16 cellular contexts compared by ENCODE assay signal in the genomic region with DNA sequence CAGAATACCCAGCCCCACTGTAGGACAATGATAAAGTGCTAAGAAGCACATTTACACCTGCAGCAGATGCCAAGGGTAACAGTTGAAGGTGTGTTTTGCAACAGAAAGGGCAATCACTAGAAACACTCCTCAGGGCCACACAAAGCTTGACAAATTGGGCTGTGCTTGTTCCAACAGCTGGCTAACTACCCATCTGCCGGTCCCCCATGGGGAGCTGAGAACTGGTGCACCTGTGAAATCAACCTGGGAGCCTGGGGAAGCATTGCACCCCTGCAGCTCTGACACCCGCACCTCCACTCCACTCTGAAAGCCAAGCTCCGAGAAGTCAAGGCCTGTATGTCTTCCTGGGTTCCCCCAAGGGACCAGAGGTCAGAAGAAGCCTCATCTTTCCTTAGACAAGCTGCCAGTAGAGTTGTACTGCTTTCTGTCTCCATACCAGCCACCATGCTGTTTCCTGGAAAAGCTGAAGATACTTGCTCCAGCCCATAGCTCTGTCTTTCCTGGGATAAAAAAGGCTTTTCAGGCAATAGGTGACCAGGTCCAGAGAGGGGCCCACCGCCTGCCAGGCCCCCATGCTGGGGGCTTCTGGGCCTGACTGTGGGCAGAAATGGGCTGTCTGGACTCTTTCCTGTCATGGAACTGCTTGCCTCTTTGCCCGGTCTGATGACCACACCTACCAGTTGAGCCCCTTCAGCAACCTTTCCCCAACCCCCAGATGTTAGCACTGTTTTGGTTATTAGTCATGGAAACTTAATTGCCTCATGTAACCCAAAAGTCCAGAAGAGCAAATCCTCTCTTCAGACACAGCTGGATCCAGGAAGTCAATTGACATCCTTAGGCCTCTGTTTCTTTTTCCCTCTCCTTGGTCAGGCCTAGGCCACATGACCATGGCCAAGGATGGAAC.
A peak's percentile ranks its signal among the peaks of the same experiment; 100 is the strongest.
DNase-seq lines count a peak whose midpoint lies in the region; ATAC-seq and TF ChIP-seq lines count a peak whose summit lies in the region.
"Had no signal": no experiment of that assay in that cellular context is flagged by ENCODE, and none has a peak within 500 bp of the region (broad histone marks: within the 10 kb centered on the region; RNA-seq: fewer than 3 reads in every experiment).

No MANE protein-coding gene starts in this region.

- H3K4me3 Mint-ChIP-seq in stimulated activated effector memory CD8-positive, alpha-beta T cell treated with anti-CD3 and anti-CD28 coated beads, Interleukin-12 subunit alpha, Interleukin-12 subunit beta, amount 100 ng/mL, for 72 hours: no peak overlapping the region

- peaks cover 0 to 7% (median 0%) of the 10 kb centered on the region in 3 experiments for H3K27me3 ChIP-seq in neuronal stem cell (ENCODE audit: control insufficient read depth in 3 of 3, insufficient read depth in 3 of 3, low read depth in 1 of 3, low read length in 3 of 3)
- H3K27me3 ChIP-seq: breast epithelium, MG63, SJCRH30 had no signal

- no peaks in the 10 kb centered on the region for H3K9me3 ChIP-seq in HEK293 (ENCODE audit: control insufficient read depth, insufficient read depth, low read depth, low read length)
- H3K9me3 ChIP-seq in neuronal stem cell (replicated peaks in 1 of 2; ENCODE audit: control insufficient read depth in 2 of 2, insufficient read depth in 1 of 2, low read depth in 1 of 2, low read length in 2 of 2): peaks cover 0 to 2% of the 10 kb centered on the region in 2 donors
- H3K9me3 ChIP-seq: breast epithelium, MG63, psoas muscle, SJCRH30 had no signal

- H3K27ac Mint-ChIP-seq in stimulated activated effector memory CD8-positive, alpha-beta T cell treated with anti-CD3 and anti-CD28 coated beads, Interleukin-12 subunit alpha, Interleukin-12 subunit beta, amount 100 ng/mL, for 72 hours: no peak overlapping the region

- H3K36me3 Mint-ChIP-seq in stimulated activated effector memory CD8-positive, alpha-beta T cell treated with anti-CD3 and anti-CD28 coated beads, Interleukin-12 subunit alpha, Interleukin-12 subunit beta, amount 100 ng/mL, for 72 hours: no peaks in the 10 kb centered on the region

- no peak overlapping the region for H3K4me2 ChIP-seq in neuronal stem cell (ENCODE audit: insufficient read depth, low read length, poor library complexity, severe bottlenecking)

- H3K79me1 ChIP-seq in neuronal stem cell (ENCODE audit: low read depth, low read length): no peaks in the 10 kb centered on the region

- peaks cover 13% of the 10 kb centered on the region for H3K4me1 Mint-ChIP-seq in stimulated activated effector memory CD8-positive, alpha-beta T cell treated with anti-CD3 and anti-CD28 coated beads, Interleukin-12 subunit alpha, Interleukin-12 subunit beta, amount 100 ng/mL, for 72 hours

- POLR2A ChIA-PET in HEK293 (lab: Yijun Ruan, JAX): no interaction called here

- H3K23ac ChIP-seq in neuronal stem cell (ENCODE audit: low read depth, low read length, poor library complexity): no peak overlapping the region

- no peak overlapping the region for H3K14ac ChIP-seq in neuronal stem cell (ENCODE audit: low read length)

- no peak overlapping the region for H2AK5ac ChIP-seq in neuronal stem cell (ENCODE audit: low read depth, low read length)

- H2AFZ ChIP-seq in neuronal stem cell (ENCODE audit: low read length): no peak overlapping the region

- H3K36me3 ChIP-seq in HEK293 (ENCODE audit: control insufficient read depth in 2 of 2, insufficient read depth in 1 of 2, low read length in 2 of 2) (no peaks in the 10 kb centered on the region), neuronal stem cell (replicated peaks in 1 of 2; ENCODE audit: control insufficient read depth in 2 of 2, insufficient read depth in 2 of 2, low read length in 2 of 2) (no peaks in the 10 kb centered on the region)
- H3K36me3 ChIP-seq: breast epithelium, MG63, SJCRH30, WERI-Rb-1 had no signal

- peak overlapping the region; percentile 5 for H3K18ac ChIP-seq in neuronal stem cell (ENCODE audit: low read length)

- no peak overlapping the region for H3K9ac ChIP-seq in neuronal stem cell (ENCODE audit: low read depth, low read length, poor library complexity)

- DNase-seq in NCI-H345 (lab: John Stamatoyannopoulos, UW) (peak; percentile 41), neuronal stem cell (ENCODE audit: low spot score) (no peak), SW 1271 (lab: John Stamatoyannopoulos, UW) (no peak), mucosa of gallbladder (ENCODE audit: low spot score) (no peak)
- no peak for DNase-seq in stimulated activated effector memory CD8-positive, alpha-beta T cell treated with anti-CD3 and anti-CD28 coated beads, Interleukin-12 subunit alpha, Interleukin-12 subunit beta, amount 100 ng/mL, for 72 hours (ENCODE audit: low spot score in 2 of 2)
- no peak for DNase-seq in stimulated activated CD8-positive, alpha-beta memory T cell treated with anti-CD3 and anti-CD28 coated beads, Interleukin-4, amount 100 ng/mL, for 48 hours
- DNase-seq: activated T-cell treated with anti-CD3 and anti-CD28 coated beads for 4 hours, mesendoderm, MG63, NCI-H524, psoas muscle, SJCRH30, WERI-Rb-1 had no signal

- no peak overlapping the region for H2BK12ac ChIP-seq in neuronal stem cell (ENCODE audit: low read length)

- CTCF ChIA-PET in HEK293 (lab: Yijun Ruan, JAX): interaction anchor here (0.6 kb wide), 2 partner anchors 381 to 697 kb away, joined by 3 read pairs; no protein-coding TSS in a partner anchor

- H3K4me3 ChIP-seq in HEK293 (ENCODE audit: low read depth, low read length) (no peak overlapping the region), neuronal stem cell (ENCODE audit: low read length in 2 of 2) (no peak overlapping the region)
- H3K4me3 ChIP-seq: breast epithelium, MG63, psoas muscle, SJCRH30 had no signal

- no peak overlapping the region for H2BK5ac ChIP-seq in neuronal stem cell (ENCODE audit: low read length)

- no peaks in the 10 kb centered on the region for H3K9me3 Mint-ChIP-seq in stimulated activated effector memory CD8-positive, alpha-beta T cell treated with anti-CD3 and anti-CD28 coated beads, Interleukin-12 subunit alpha, Interleukin-12 subunit beta, amount 100 ng/mL, for 72 hours

- H2BK15ac ChIP-seq in neuronal stem cell (ENCODE audit: low read length): no peak overlapping the region

- no peak overlapping the region for H2BK120ac ChIP-seq in neuronal stem cell (ENCODE audit: low read depth, low read length)

- H3K27ac ChIP-seq in HEK293 (ENCODE audit: extremely low read depth, low read depth, low read length): no peak overlapping the region
- H3K27ac ChIP-seq in neuronal stem cell (replicated peaks; ENCODE audit: low read length): no peak overlapping the region
- H3K27ac ChIP-seq: breast epithelium, psoas muscle, SJCRH30, WERI-Rb-1 had no signal

- H3K4me1 ChIP-seq in HEK293 (ENCODE audit: control insufficient read depth, insufficient read depth, low read length): no peaks in the 10 kb centered on the region
- peaks cover 2 to 11% of the 10 kb centered on the region in 2 donors for H3K4me1 ChIP-seq in neuronal stem cell (ENCODE audit: control insufficient read depth in 2 of 2, insufficient read depth in 1 of 2, low read depth in 1 of 2, low read length in 2 of 2)
- H3K4me1 ChIP-seq: breast epithelium, psoas muscle, SJCRH30 had no signal

- peak; percentile 52 for ATAC-seq in GM18868 (IDR thresholded peaks at IDR 0.05; ENCODE audit: unreplicated experiment)
- ATAC-seq in stimulated activated effector memory CD8-positive, alpha-beta T cell treated with anti-CD3 and anti-CD28 coated beads, Interleukin-12 subunit alpha, Interleukin-12 subunit beta, amount 100 ng/mL, for 72 hours: no peak
- ATAC-seq: psoas muscle had no signal

- TF ChIP-seq CTCF in HEK293 (tag by site-specific recombination; IDR thresholded peaks at IDR 0.05): no peak

- H4K8ac ChIP-seq in neuronal stem cell (ENCODE audit: low read depth, low read length): no peak overlapping the region

- no peak overlapping the region for H4K91ac ChIP-seq in neuronal stem cell (ENCODE audit: low read depth, low read length, poor library complexity)

- no peak overlapping the region for H3K4ac ChIP-seq in neuronal stem cell (ENCODE audit: low read length)

- no CpG with 5 or more reads among the region's 5 CpGs for WGBS in neuronal stem cell (ENCODE audit: extremely low coverage in 2 of 2, insufficient read length in 2 of 2, insufficient replicate concordance in 1 of 2), 2 donors

TF ChIP-seq in HEK293, 187 proteins besides CTCF, POLR2A, EP300 and RAD21:
- TF ChIP-seq, protein P1, sequence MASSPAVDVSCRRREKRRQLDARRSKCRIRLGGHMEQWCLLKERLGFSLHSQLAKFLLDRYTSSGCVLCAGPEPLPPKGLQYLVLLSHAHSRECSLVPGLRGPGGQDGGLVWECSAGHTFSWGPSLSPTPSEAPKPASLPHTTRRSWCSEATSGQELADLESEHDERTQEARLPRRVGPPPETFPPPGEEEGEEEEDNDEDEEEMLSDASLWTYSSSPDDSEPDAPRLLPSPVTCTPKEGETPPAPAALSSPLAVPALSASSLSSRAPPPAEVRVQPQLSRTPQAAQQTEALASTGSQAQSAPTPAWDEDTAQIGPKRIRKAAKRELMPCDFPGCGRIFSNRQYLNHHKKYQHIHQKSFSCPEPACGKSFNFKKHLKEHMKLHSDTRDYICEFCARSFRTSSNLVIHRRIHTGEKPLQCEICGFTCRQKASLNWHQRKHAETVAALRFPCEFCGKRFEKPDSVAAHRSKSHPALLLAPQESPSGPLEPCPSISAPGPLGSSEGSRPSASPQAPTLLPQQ (tag by site-specific recombination; IDR thresholded peaks at IDR 0.05): 0 out of 2 replicates have a peak, but pooled peaks have one; percentile 46
- TF ChIP-seq ZNF214 (tag by site-specific recombination; IDR thresholded peaks at IDR 0.05; ENCODE audit: borderline replicate concordance): no peak
- TF ChIP-seq ZNF335 (tag by site-specific recombination; conservative IDR thresholded peaks at IDR 0.05): 0 out of 2 replicates have a peak, but pooled peaks have one; percentile 47
